ENCODE assay signal across 10 cellular contexts in genomic region chr12:117408161-117408791, GRCh38. TPM values are rescaled to one million over a fixed set of nuclear protein-coding genes. Genes with fewer than 3 reads are reported as not detected.
DNase-seq lines count a peak whose midpoint lies in the region; ATAC-seq, FAIRE-seq and TF ChIP-seq lines count a peak whose summit lies in the region.
"Had no signal": no experiment of that assay in that cellular context is flagged by ENCODE, and none has a peak within 500 bp of the region (broad histone marks: within the 10 kb centered on the region; RNA-seq: fewer than 3 reads in every experiment).

No MANE protein-coding gene starts in this region.

- ATAC-seq in GM18858 (IDR thresholded peaks at IDR 0.05; ENCODE audit: unreplicated experiment) (no peak), HG02610 (IDR thresholded peaks at IDR 0.05; ENCODE audit: unreplicated experiment) (no peak), HG02973 (IDR thresholded peaks at IDR 0.05; ENCODE audit: unreplicated experiment) (no peak)

- DNase-seq in C1 segment of cervical spinal cord (lab: John Stamatoyannopoulos, UW) (peak in 9 of 14 donors; percentile 11 to 46 (median 22)), NCI-H2107 (lab: John Stamatoyannopoulos, UW) (peak; percentile 37), endothelial cell of umbilical vein (ENCODE audit: low read depth, low spot score) (peak; percentile 41), mucosa of gallbladder (ENCODE audit: low spot score) (peak; percentile 75), sigmoid colon (no peak)
- DNase-seq: KBM-7, T-helper 1 cell had no signal

- no peaks in the 10 kb centered on the region for H3K9me1 ChIP-seq in endothelial cell of umbilical vein (replicated peaks; ENCODE audit: control insufficient read depth, extremely low read depth, insufficient read depth, low read length)

- 36 to 43% methylated on average over 11 of the region's 11 CpGs for WGBS in sigmoid colon, 2 donors

- CTCF ChIA-PET in endothelial cell of umbilical vein (lab: Charles Lee): no interaction called here

- no peaks in the 10 kb centered on the region for H4K20me1 ChIP-seq in endothelial cell of umbilical vein (replicated peaks; ENCODE audit: control insufficient read depth, extremely low read depth, insufficient read depth, low read length)

- TF ChIP-seq EP300 in sigmoid colon (IDR thresholded peaks at IDR 0.05): no peak

- POLR2A ChIA-PET in endothelial cell of umbilical vein (lab: Charles Lee): no interaction called here

- no peaks in the 10 kb centered on the region for H3K27me3 ChIP-seq in endothelial cell of umbilical vein (ENCODE audit: control insufficient read depth in 2 of 2, insufficient read depth in 2 of 2, low read length in 2 of 2)
- H3K27me3 ChIP-seq in sigmoid colon: no peaks in the 10 kb centered on the region

- BruUV-seq in endothelial cell of umbilical vein (replicated peaks; lab: Mats Ljungman, UMichigan): no TSS peak

- H3K9me3 ChIP-seq in endothelial cell of umbilical vein (replicated peaks; ENCODE audit: control insufficient read depth, insufficient read depth, low read length): no peaks in the 10 kb centered on the region
- H3K9me3 ChIP-seq in sigmoid colon: peaks cover 0 to 3% (median 0%) of the 10 kb centered on the region in 4 donors

- no peak for TF ChIP-seq POLR2A in endothelial cell of umbilical vein (IDR thresholded peaks at IDR 0.05; ENCODE audit: low read depth, low read length)
- TF ChIP-seq POLR2A in sigmoid colon (IDR thresholded peaks at IDR 0.05): no peak

- H3K36me3 ChIP-seq in endothelial cell of umbilical vein (ENCODE audit: control insufficient read depth in 2 of 2, extremely low read depth in 1 of 2, insufficient read depth in 2 of 2, low read length in 2 of 2) (no peaks in the 10 kb centered on the region), sigmoid colon (no peaks in the 10 kb centered on the region)

- intact Hi-C loops in endothelial cell of umbilical vein (cut with micrococcal nuclease): no loop called here
- intact Hi-C loops in sigmoid colon (cut with DNase I): no loop called here

- peak overlapping the region; percentile 31 for H2AFZ ChIP-seq in endothelial cell of umbilical vein (ENCODE audit: low read depth, low read length)

- peak; percentile 35 for FAIRE-seq in endothelial cell of umbilical vein (lab: Jason Lieb, UNC)

- no peaks in the 10 kb centered on the region for H3K79me2 ChIP-seq in endothelial cell of umbilical vein (ENCODE audit: control insufficient read depth, insufficient read depth, low read length)

- no peaks in the 10 kb centered on the region for H3K4me1 ChIP-seq in endothelial cell of umbilical vein (ENCODE audit: control insufficient read depth, extremely low read depth, insufficient read depth, low read length)
- H3K4me1 ChIP-seq in sigmoid colon: peaks cover 0 to 18% (median 13%) of the 10 kb centered on the region in 4 donors

- no peak overlapping the region for H3K27ac ChIP-seq in endothelial cell of umbilical vein (ENCODE audit: insufficient read depth, low read depth, low read length)
- H3K27ac ChIP-seq in sigmoid colon: peak overlapping the region in 1 of 4 donors; percentile 22

- no peak overlapping the region for H3K4me2 ChIP-seq in endothelial cell of umbilical vein (ENCODE audit: insufficient read depth, low read length)

- H3K9ac ChIP-seq in endothelial cell of umbilical vein (replicated peaks; ENCODE audit: extremely low read depth, insufficient read depth, low read length): no peak overlapping the region

- no peak overlapping the region for H3K4me3 ChIP-seq in endothelial cell of umbilical vein (replicated peaks in 1 of 3; ENCODE audit: insufficient read depth in 1 of 3, low read depth in 1 of 3, low read length in 3 of 3)
- no peak overlapping the region for H3K4me3 ChIP-seq in sigmoid colon

- TF ChIP-seq CTCF in endothelial cell of umbilical vein (IDR thresholded peaks at IDR 0.05; ENCODE audit: extremely low read depth in 1 of 2, insufficient read depth in 1 of 2, low read depth in 1 of 2, low read length in 2 of 2) (no peak), sigmoid colon (IDR thresholded peaks at IDR 0.05) (no peak)

- dilution Hi-C loops in endothelial cell of umbilical vein (cut with MboI; ENCODE audit: extremely low pct_ligation_motif_present, low sequenced_read_pairs): no loop called here

TF ChIP-seq in endothelial cell of umbilical vein, 7 proteins besides CTCF, POLR2A, EP300 and RAD21:
- TF ChIP-seq JUN (IDR thresholded peaks at IDR 0.05; ENCODE audit: borderline replicate concordance, insufficient read depth, insufficient read length, low read depth): no peak

RNA-seq across cellular contexts. Expression of gene NOS1, which starts 46.9 kb away (rescaled TPM):
- total RNA-seq in endothelial cell of umbilical vein (not detected in 2 replicates), mucosa of gallbladder (0.40 TPM), sigmoid colon (10 to 100 TPM in 3 of 4 donors, 1 to 10 TPM in 1; 1.6 to 14.7 (median 11.5) TPM)
- polyA plus RNA-seq in endothelial cell of umbilical vein (not detected in 2 replicates), sigmoid colon (1 to 10 TPM in 1 of 3 donors, not detected in 2; 2.9 TPM)
- 0.01 TPM in 1 of 2 replicates, not detected in the other for polyA plus RNA-seq in endothelial cell of umbilical vein (2011; cell fraction: cytosol; rRNA removed)
- 0.15 TPM in 1 of 2 replicates, not detected in the other for polyA plus RNA-seq in endothelial cell of umbilical vein (2011; cell fraction: nucleus; rRNA removed)
- not detected in 2 replicates for polyA plus RNA-seq in endothelial cell of umbilical vein (2012)
- not detected in 2 replicates for polyA minus RNA-seq in endothelial cell of umbilical vein
- polyA minus RNA-seq in endothelial cell of umbilical vein (2011; cell fraction: cytosol; rRNA and poly(A)+ RNA removed): not detected
- 1.1 TPM in 1 of 2 replicates, not detected in the other for polyA minus RNA-seq in endothelial cell of umbilical vein (2011; cell fraction: nucleus; rRNA and poly(A)+ RNA removed)
